Comparison of ENCODE assay signal across 8 cellular contexts in the genomic region with DNA sequence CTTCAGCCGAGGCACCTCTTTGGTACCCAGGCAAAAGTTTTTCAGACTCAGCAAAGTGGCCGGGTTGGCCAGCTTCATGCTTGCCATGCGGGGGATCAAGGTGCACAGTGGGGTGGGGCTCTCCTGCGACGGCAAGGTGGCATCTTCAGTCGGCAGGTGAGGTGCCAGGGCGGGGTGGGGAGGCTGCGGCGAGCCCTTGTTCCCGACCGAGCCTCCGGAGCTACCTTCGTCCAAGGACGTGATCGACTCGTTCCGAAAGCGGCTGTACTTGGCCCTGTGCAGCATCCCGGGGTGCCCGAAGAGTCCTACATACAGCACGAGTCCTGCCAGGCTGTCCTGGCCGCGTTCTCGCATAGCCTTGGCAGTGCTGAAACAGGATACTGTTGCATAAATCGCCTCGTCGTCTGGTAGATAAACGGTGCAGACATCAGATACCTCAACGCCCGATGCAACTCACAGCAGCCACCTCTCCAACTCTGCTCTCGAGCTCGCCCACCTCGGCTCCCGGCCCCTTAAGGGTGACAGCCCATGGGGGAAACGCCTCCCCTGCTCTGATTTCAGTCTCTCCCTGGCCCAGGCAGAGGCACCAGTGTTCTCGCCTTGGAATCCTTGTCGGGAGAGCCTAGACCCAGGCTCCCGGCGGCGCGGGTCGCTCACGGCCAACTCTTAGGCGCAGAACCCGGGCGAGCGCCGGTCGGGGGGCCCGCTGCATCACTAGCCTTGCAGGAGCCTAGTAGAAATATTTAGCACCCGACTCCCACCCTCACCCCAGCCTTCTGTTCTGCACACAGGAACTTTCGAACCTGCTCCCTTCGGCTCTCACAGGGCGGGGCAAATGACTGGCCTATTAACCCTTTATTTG. TPM values are rescaled to one million over a fixed set of nuclear protein-coding genes. Genes with fewer than 3 reads are reported as not detected.
DNase-seq lines count a peak whose midpoint lies in the region; ATAC-seq and TF ChIP-seq lines count a peak whose summit lies in the region.

No MANE protein-coding gene starts in this region.

- H3K27ac ChIP-seq in heart left ventricle: peak overlapping the region in 6 of 12 donors; percentile 1 to 67 (median 40)

- H3K4me3 Mint-ChIP-seq in activated T-helper 2 cell treated with anti-CD3 and anti-CD28 coated beads, Interferon-gamma antibody, Interleukin-2, Interleukin-4, amounts not matched to agents 10 μg/mL and 5 μg/mL and 100 μg/mL, durations not matched to agents 14 hours and 24 hours and 36 hours (ENCODE audit: low read depth): peak overlapping the region; percentile 79

- H3K27me3 Mint-ChIP-seq in activated T-helper 2 cell treated with anti-CD3 and anti-CD28 coated beads, Interferon-gamma antibody, Interleukin-2, Interleukin-4, amounts not matched to agents 10 μg/mL and 5 μg/mL and 100 μg/mL, durations not matched to agents 14 hours and 24 hours and 36 hours (ENCODE audit: low read depth): no peaks in the 10 kb centered on the region

- H3K4me1 Mint-ChIP-seq in activated T-helper 2 cell treated with anti-CD3 and anti-CD28 coated beads, Interferon-gamma antibody, Interleukin-2, Interleukin-4, amounts not matched to agents 10 μg/mL and 5 μg/mL and 100 μg/mL, durations not matched to agents 14 hours and 24 hours and 36 hours (ENCODE audit: low read depth): peaks cover 64% of the 10 kb centered on the region

- H3K36me3 ChIP-seq in BJ (ENCODE audit: control insufficient read depth, insufficient read depth, low read length) (no peaks in the 10 kb centered on the region), heart left ventricle (no peaks in the 10 kb centered on the region)

- 6 to 10% (median 8%) methylated on average over 38 to 54 of the region's 54 CpGs for WGBS in heart left ventricle, 4 donors

- H3K27me3 ChIP-seq in BJ (ENCODE audit: control insufficient read depth, insufficient read depth, low read length): no peaks in the 10 kb centered on the region
- H3K27me3 ChIP-seq in heart left ventricle: peaks cover 0 to 12% (median 0%) of the 10 kb centered on the region in 9 donors

- POLR2A ChIA-PET in BJ (lab: Charles Lee) (no interaction called here), HEK293T (lab: Yijun Ruan, JAX) (interaction anchor here (1.4 to 5.9 kb wide), 3 partner anchors 12 to 85 kb away, joined by 3 to 35 read pairs (median 16); partner anchors contain the start of gene EID1)

- H3K4me3 ChIP-seq in BJ (ENCODE audit: low read depth, low read length): peak overlapping the region; percentile 53
- peak overlapping the region; percentile 18 to 71 (median 58) for H3K4me3 ChIP-seq in heart left ventricle

- H3K9me3 Mint-ChIP-seq in activated T-helper 2 cell treated with anti-CD3 and anti-CD28 coated beads, Interferon-gamma antibody, Interleukin-2, Interleukin-4, amounts not matched to agents 10 μg/mL and 5 μg/mL and 100 μg/mL, durations not matched to agents 14 hours and 24 hours and 36 hours: no peaks in the 10 kb centered on the region

- TF ChIP-seq CTCF in BJ (IDR thresholded peaks at IDR 0.05; ENCODE audit: insufficient read depth, low read depth, low read length) (no peak), heart left ventricle (IDR thresholded peaks at IDR 0.05) (no peak)

- intact Hi-C loops in activated T-helper 2 cell treated with anti-CD3 and anti-CD28 coated beads, Interferon-gamma antibody, Interleukin-2, Interleukin-4, amounts not matched to agents 10 μg/mL and 5 μg/mL and 100 μg/mL, durations not matched to agents 14 hours and 24 hours and 36 hours (cut with micrococcal nuclease): no loop called here
- intact Hi-C loops in heart left ventricle (cut with DNase I) (loop anchor here in 8 of 10 donors (2.0 to 10.0 kb wide), 4 partner anchors 84 to 101 kb away; partner anchors contain the start of gene EID1 (in 7 of the 8)), posterior vena cava (cut with DNase I) (loop anchor here (10.0 kb wide), 1 partner anchor 98 kb away; no protein-coding TSS in a partner anchor)

- TF ChIP-seq POLR2A in heart left ventricle (IDR thresholded peaks at IDR 0.05): no peak

- ATAC-seq in heart left ventricle: peak; percentile 62 to 83 (median 80)
- no peak for ATAC-seq in GM18517 (IDR thresholded peaks at IDR 0.05; ENCODE audit: unreplicated experiment)
- no peak for ATAC-seq in HG03378 (IDR thresholded peaks at IDR 0.05; ENCODE audit: unreplicated experiment)

- H3K27ac Mint-ChIP-seq in activated T-helper 2 cell treated with anti-CD3 and anti-CD28 coated beads, Interferon-gamma antibody, Interleukin-2, Interleukin-4, amounts not matched to agents 10 μg/mL and 5 μg/mL and 100 μg/mL, durations not matched to agents 14 hours and 24 hours and 36 hours: peak overlapping the region; percentile 97

- H3K36me3 Mint-ChIP-seq in activated T-helper 2 cell treated with anti-CD3 and anti-CD28 coated beads, Interferon-gamma antibody, Interleukin-2, Interleukin-4, amounts not matched to agents 10 μg/mL and 5 μg/mL and 100 μg/mL, durations not matched to agents 14 hours and 24 hours and 36 hours (ENCODE audit: low read depth): peaks cover 12% of the 10 kb centered on the region

- CTCF ChIA-PET in BJ (lab: Yijun Ruan, JAX) (interaction anchor here (0.6 to 5.2 kb wide), 10 partner anchors 9 to 1531 kb away, joined by 3 to 48 read pairs (median 4); partner anchors contain the start of gene EID1), HEK293T (lab: Yijun Ruan, JAX) (interaction anchor here (0.7 to 3.8 kb wide), 3 partner anchors 13 to 1165 kb away, joined by 9 to 29 read pairs (median 12); no protein-coding TSS in a partner anchor)

- DNase-seq in BJ (ENCODE audit: low read depth): no peak
- peak; percentile 11 for DNase-seq in HEK293T (ENCODE audit: extremely low spot score)
- no peak for DNase-seq in activated T-helper 2 cell treated with anti-CD3 and anti-CD28 coated beads, Interferon-gamma antibody, Interleukin-2, Interleukin-4, amounts not matched to agents 10 μg/mL and 5 μg/mL and 100 μg/mL, durations not matched to agents 14 hours and 24 hours and 36 hours (ENCODE audit: low spot score)
- DNase-seq in heart left ventricle: peak in 3 of 5 donors; percentile 43 to 67 (median 60)
- peak; percentile 79 for DNase-seq in posterior vena cava (ENCODE audit: low spot score)
- no peak for DNase-seq in SKM-1 (lab: John Stamatoyannopoulos, UW; ENCODE audit: unreplicated experiment)

- peaks cover 0 to 25% (median 9%) of the 10 kb centered on the region in 12 donors for H3K4me1 ChIP-seq in heart left ventricle

- no peaks in the 10 kb centered on the region for H3K9me3 ChIP-seq in heart left ventricle

TF ChIP-seq in HEK293T, 16 proteins besides CTCF, POLR2A, EP300 and RAD21:
- TF ChIP-seq CTBP1 (IDR thresholded peaks at IDR 0.05; ENCODE audit: borderline replicate concordance): no peak
- no peak for TF ChIP-seq ZNF384 (IDR thresholded peaks at IDR 0.05)
- TF ChIP-seq ELF4 (IDR thresholded peaks at IDR 0.05): no peak
- TF ChIP-seq BHLHE40 (IDR thresholded peaks at IDR 0.05; ENCODE audit: borderline replicate concordance): no peak
- no peak for TF ChIP-seq L3MBTL2 (conservative IDR thresholded peaks at IDR 0.05)
- TF ChIP-seq, protein P1, sequence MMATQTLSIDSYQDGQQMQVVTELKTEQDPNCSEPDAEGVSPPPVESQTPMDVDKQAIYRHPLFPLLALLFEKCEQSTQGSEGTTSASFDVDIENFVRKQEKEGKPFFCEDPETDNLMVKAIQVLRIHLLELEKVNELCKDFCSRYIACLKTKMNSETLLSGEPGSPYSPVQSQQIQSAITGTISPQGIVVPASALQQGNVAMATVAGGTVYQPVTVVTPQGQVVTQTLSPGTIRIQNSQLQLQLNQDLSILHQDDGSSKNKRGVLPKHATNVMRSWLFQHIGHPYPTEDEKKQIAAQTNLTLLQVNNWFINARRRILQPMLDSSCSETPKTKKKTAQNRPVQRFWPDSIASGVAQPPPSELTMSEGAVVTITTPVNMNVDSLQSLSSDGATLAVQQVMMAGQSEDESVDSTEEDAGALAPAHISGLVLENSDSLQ (IDR thresholded peaks at IDR 0.05): no peak
- TF ChIP-seq FOXA1 (IDR thresholded peaks at IDR 0.05): no peak
- TF ChIP-seq FOXK2 (IDR thresholded peaks at IDR 0.05): no peak
- TF ChIP-seq LEF1 (IDR thresholded peaks at IDR 0.05; ENCODE audit: borderline replicate concordance): no peak
- no peak for TF ChIP-seq HDGF (IDR thresholded peaks at IDR 0.05; ENCODE audit: borderline replicate concordance)
- TF ChIP-seq FOXM1 (IDR thresholded peaks at IDR 0.05; ENCODE audit: borderline replicate concordance): no peak
- no peak for TF ChIP-seq TARDBP (IDR thresholded peaks at IDR 0.05)
- no peak for TF ChIP-seq SP1 (IDR thresholded peaks at IDR 0.05)
- no peak for TF ChIP-seq ARNT (IDR thresholded peaks at IDR 0.05)
- TF ChIP-seq NFRKB (IDR thresholded peaks at IDR 0.05): no peak
- TF ChIP-seq SUZ12 (IDR thresholded peaks at IDR 0.05): no peak

RNA-seq across cellular contexts. Expression of gene SHC4, which starts 0.8 kb away (rescaled TPM):
- 0.74 and 0.86 TPM in 2 replicates for polyA plus RNA-seq in BJ (2011; rRNA removed)
- 0.77 and 1.2 TPM in 2 replicates for polyA minus RNA-seq in BJ (2011; rRNA and poly(A)+ RNA removed)
- total RNA-seq in activated T-helper 2 cell treated with anti-CD3 and anti-CD28 coated beads, Interferon-gamma antibody, Interleukin-2, Interleukin-4, amounts not matched to agents 10 μg/mL and 5 μg/mL and 100 μg/mL, durations not matched to agents 14 hours and 24 hours and 36 hours: 8.3 and 8.9 TPM in 2 replicates
- total RNA-seq in heart left ventricle: 1 to 10 TPM; 1.8 to 4.1 (median 2.6) TPM
- polyA plus RNA-seq in heart left ventricle: 1 to 10 TPM; 1.3 to 1.5 TPM
- 1 to 10 TPM; 6.2 to 9.7 TPM for total RNA-seq in posterior vena cava

Comparison
In these comparisons a context has a peak if more than half of its experiments do, and no peak if none do; other contexts are left out.
1. DNase-seq: peak in HEK293T (single experiment), heart left ventricle (3 of 5) and posterior vena cava (single experiment); none in BJ (single experiment), activated T-helper 2 cell treated with anti-CD3 and anti-CD28 coated beads, Interferon-gamma antibody, Interleukin-2, Interleukin-4, amounts not matched to agents 10 μg/mL and 5 μg/mL and 100 μg/mL, durations not matched to agents 14 hours and 24 hours and 36 hours (single experiment) and SKM-1 (single experiment).
2. ATAC-seq: peak in heart left ventricle (4 of 4); none in GM18517 (single experiment) and HG03378 (single experiment).